In the genomic region with DNA sequence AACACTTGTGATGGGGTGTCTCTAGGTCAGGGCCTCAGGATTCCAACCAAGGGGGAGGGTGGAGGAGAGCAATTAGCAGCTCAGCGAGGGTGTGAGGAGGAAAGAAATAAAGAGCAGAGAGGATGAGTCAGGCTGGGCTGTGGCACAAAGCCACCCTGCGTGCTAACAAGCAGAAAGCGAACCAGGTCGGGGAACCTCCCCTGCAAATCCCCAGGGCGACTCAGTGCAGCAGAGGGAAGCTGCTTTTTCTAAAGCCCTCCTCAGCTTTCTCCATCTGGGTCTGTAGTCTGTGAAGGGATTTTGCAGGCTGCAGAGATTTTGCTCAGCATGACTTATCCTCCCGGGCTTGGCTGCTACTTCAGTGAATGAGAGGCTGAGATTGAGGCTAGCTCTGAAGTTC, we compare ENCODE assay signal across 10 cellular contexts. TPM values are rescaled to one million over a fixed set of nuclear protein-coding genes. Genes with fewer than 3 reads are reported as not detected.
DNase-seq lines count a peak whose midpoint lies in the region; ATAC-seq and TF ChIP-seq lines count a peak whose summit lies in the region.
"Had no signal": no experiment of that assay in that cellular context is flagged by ENCODE, and none has a peak within 500 bp of the region (broad histone marks: within the 10 kb centered on the region; RNA-seq: fewer than 3 reads in every experiment).

No MANE protein-coding gene starts in this region.

- H3K9ac ChIP-seq in OCI-LY1 (ENCODE audit: low read length) = peak overlapping the region; percentile 64

- no peaks in the 10 kb centered on the region for H3K9me3 ChIP-seq in OCI-LY1 (ENCODE audit: low read length)

- no peak for TF ChIP-seq CTCF in OCI-LY1 (IDR thresholded peaks at IDR 0.05; ENCODE audit: low read length)

- no peaks in the 10 kb centered on the region for H4K20me1 ChIP-seq in OCI-LY1 (ENCODE audit: insufficient read depth, low read length)

- no peaks in the 10 kb centered on the region for H3K27me3 ChIP-seq in OCI-LY1 (ENCODE audit: insufficient read depth, low read length)

- no peaks in the 10 kb centered on the region for H3K36me3 ChIP-seq in OCI-LY1 (ENCODE audit: insufficient read depth, low read length)

- peaks cover 100% of the 10 kb centered on the region for H3K4me1 ChIP-seq in OCI-LY1 (ENCODE audit: insufficient read depth, low read length, severe bottlenecking)

- H3K4me2 ChIP-seq in OCI-LY1 (ENCODE audit: low read length) = peak overlapping the region; percentile 54

- DNase-seq in DMS 273 (lab: John Stamatoyannopoulos, UW; ENCODE audit: unreplicated experiment) (peak; percentile 61), DMS 273 treated with DMSO at 0.1 percent for 48 hours (lab: John Stamatoyannopoulos, UW) (no peak), glomerular visceral epithelial cell (ENCODE audit: extremely low spot score) (peak; percentile 38), superior temporal gyrus (ENCODE audit: extremely low spot score) (peak; percentile 19), DMS79 treated with DMSO at 0.1 percent for 48 hours (lab: John Stamatoyannopoulos, UW) (no peak), left ventricle myocardium superior (no peak)
- DNase-seq: midbrain had no signal

- no peak for ATAC-seq in GM18909 (IDR thresholded peaks at IDR 0.05; ENCODE audit: poor library complexity, unreplicated experiment)
- no peak for ATAC-seq in left ventricle myocardium superior

- peaks cover 12% of the 10 kb centered on the region; the same call in 1 of the 2 replicates for H3F3A ChIP-seq in OCI-LY1 (ENCODE audit: insufficient read depth, low read length)

- no peak overlapping the region for H2AFZ ChIP-seq in OCI-LY1 (ENCODE audit: low read length)

- no peaks in the 10 kb centered on the region for H3K9me2 ChIP-seq in OCI-LY1 (ENCODE audit: low read depth, low read length)

- H3K4me3 ChIP-seq in OCI-LY1 (ENCODE audit: low read depth, low read length, poor library complexity, severe bottlenecking) = peak overlapping the region; percentile 4

- peak overlapping the region; percentile 100 for H3K27ac ChIP-seq in OCI-LY1 (ENCODE audit: low read depth, low read length, poor library complexity, severe bottlenecking)
- H3K27ac ChIP-seq: 22Rv1 had no signal

- intact Hi-C loops in left ventricle myocardium superior (cut with micrococcal nuclease) = no loop called here

- no peaks in the 10 kb centered on the region for H3K79me2 ChIP-seq in OCI-LY1 (ENCODE audit: insufficient read depth, low read length)

RNA-seq across cellular contexts. Expression of a gene that starts 6.6 kb away (rescaled TPM):
- total RNA-seq in left ventricle myocardium superior = not detected

RNA-seq across cellular contexts. Expression of a gene that starts 28.0 kb away (rescaled TPM):
- 15.1 TPM for total RNA-seq in left ventricle myocardium superior

RNA-seq across cellular contexts. Expression of a gene that starts 56.6 kb away (rescaled TPM):
- total RNA-seq in left ventricle myocardium superior = 32.2 TPM

Comparison
In these comparisons a context has a peak if more than half of its experiments do, and no peak if none do; other contexts are left out.
1. DNase-seq: peak in DMS 273 (single experiment), glomerular visceral epithelial cell (single experiment) and superior temporal gyrus (single experiment); none in DMS 273 treated with DMSO at 0.1 percent for 48 hours (single experiment), DMS79 treated with DMSO at 0.1 percent for 48 hours (single experiment) and left ventricle myocardium superior (single experiment).